In the genomic region with DNA sequence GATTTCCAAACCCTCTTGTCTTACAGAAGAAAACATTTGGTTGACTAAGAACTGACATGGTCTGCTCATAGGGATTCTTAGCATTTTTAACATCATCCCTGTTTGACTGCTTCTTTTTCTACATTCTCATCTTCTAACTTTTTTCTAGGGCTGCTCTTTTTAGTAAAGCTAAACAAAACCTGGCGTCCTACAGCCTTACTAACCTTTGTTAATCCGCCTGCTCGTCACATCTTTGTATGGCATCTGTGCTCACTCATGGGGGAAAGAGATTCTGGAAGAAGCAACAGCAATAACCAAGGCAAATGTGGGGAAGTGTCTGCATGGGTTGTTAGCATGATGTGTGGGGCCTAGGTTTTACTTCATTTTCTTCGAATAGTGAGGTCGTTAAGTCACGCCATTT, we compare ENCODE assay signal across 26 cellular contexts.
"Had no signal": no experiment of that assay in that cellular context is flagged by ENCODE, and none has a peak within 500 bp of the region (broad histone marks: within the 10 kb centered on the region; RNA-seq: fewer than 3 reads in every experiment).

No MANE protein-coding gene starts in this region.

- H3K27ac Mint-ChIP-seq: activated naive CD4-positive, alpha-beta T cell treated with anti-CD3 and anti-CD28 coated beads, Interleukin-2, amount 50 U/mL, for 72 hours; activated T-cell treated with anti-CD3 and anti-CD28 coated beads, Interleukin-2, amount 50 U/mL, for 24 hours; activated T-helper 17 cell treated with anti-CD3 and anti-CD28 coated beads, Interleukin-2, amount 50 U/mL, for 72 hours; memory B cell; nephron progenitor cell; stimulated activated naive B cell treated with anti-CD40 and anti-IgM and Interleukin-4, amounts not matched to agents 10 μg/mL and 1 μg/mL and 100 μg/mL, for 72 hours had no signal

- H3K4me3 Mint-ChIP-seq: activated T-cell treated with anti-CD3 and anti-CD28 coated beads, Interleukin-2, amount 50 U/mL, for 24 hours; activated T-helper 17 cell treated with anti-CD3 and anti-CD28 coated beads, Interleukin-2, amount 50 U/mL, for 72 hours; memory B cell; nephron progenitor cell; stimulated activated naive B cell treated with anti-CD40 and anti-IgM and Interleukin-4, amounts not matched to agents 10 μg/mL and 1 μg/mL and 100 μg/mL, for 72 hours had no signal

- H3K36me3 Mint-ChIP-seq: activated naive CD4-positive, alpha-beta T cell treated with anti-CD3 and anti-CD28 coated beads, Interleukin-2, amount 50 U/mL, for 72 hours had no signal

- H3K9me3 Mint-ChIP-seq: activated naive CD4-positive, alpha-beta T cell treated with anti-CD3 and anti-CD28 coated beads, Interleukin-2, amount 50 U/mL, for 72 hours; activated T-cell treated with anti-CD3 and anti-CD28 coated beads, Interleukin-2, amount 50 U/mL, for 24 hours; activated T-helper 17 cell treated with anti-CD3 and anti-CD28 coated beads, Interleukin-2, amount 50 U/mL, for 72 hours; memory B cell; nephron progenitor cell; stimulated activated naive B cell treated with anti-CD40 and anti-IgM and Interleukin-4, amounts not matched to agents 10 μg/mL and 1 μg/mL and 100 μg/mL, for 72 hours had no signal

- H3K27ac ChIP-seq: ascending aorta, sigmoid colon, thoracic aorta, upper lobe of left lung, WERI-Rb-1 had no signal

- DNase-seq: activated CD4-positive, alpha-beta T cell treated with anti-CD3 and anti-CD28 coated beads for 1 hour; activated T-cell treated with anti-CD3 and anti-CD28 coated beads, Interleukin-2, amount 50 U/mL, for 24 hours; cerebellar nuclear complex; effector memory CD4-positive, alpha-beta T cell; foreskin melanocyte; hippocampal formation; islet precursor cell; left cardiac atrium; nephron progenitor cell; occipital lobe; retina; sigmoid colon; SK-N-SH; stimulated activated CD4-positive, alpha-beta T cell treated with anti-CD3 and anti-CD28 coated beads, Interleukin-15, amount 100 ng/mL, for 24 hours; stimulated activated CD4-positive, alpha-beta T cell treated with anti-CD3 and anti-CD28 coated beads, Interleukin-2, amount 100 ng/mL, for 48 hours; stimulated activated CD8-positive, alpha-beta memory T cell treated with anti-CD3 and anti-CD28 coated beads, Interleukin-4, amount 100 ng/mL, for 48 hours; stimulated activated naive B cell treated with anti-CD40 and anti-IgM and Interleukin-4, amounts not matched to agents 10 μg/mL and 1 μg/mL and 100 μg/mL, for 72 hours; upper lobe of left lung; WERI-Rb-1 had no signal

- H3K4me1 ChIP-seq: ascending aorta had no signal

- H3K4me1 Mint-ChIP-seq: activated T-helper 17 cell treated with anti-CD3 and anti-CD28 coated beads, Interleukin-2, amount 50 U/mL, for 72 hours; memory B cell; nephron progenitor cell; stimulated activated naive B cell treated with anti-CD40 and anti-IgM and Interleukin-4, amounts not matched to agents 10 μg/mL and 1 μg/mL and 100 μg/mL, for 72 hours had no signal

- H3K27me3 Mint-ChIP-seq: activated T-cell treated with anti-CD3 and anti-CD28 coated beads, Interleukin-2, amount 50 U/mL, for 24 hours; activated T-helper 17 cell treated with anti-CD3 and anti-CD28 coated beads, Interleukin-2, amount 50 U/mL, for 72 hours; memory B cell; stimulated activated naive B cell treated with anti-CD40 and anti-IgM and Interleukin-4, amounts not matched to agents 10 μg/mL and 1 μg/mL and 100 μg/mL, for 72 hours had no signal

- H3K4me3 ChIP-seq: ascending aorta, sigmoid colon, smooth muscle cell, thoracic aorta, upper lobe of left lung had no signal

- H3K4me2 ChIP-seq: SK-N-SH, smooth muscle cell had no signal

- H3K27me3 ChIP-seq: ascending aorta, sigmoid colon, upper lobe of left lung had no signal

- H3K9me2 ChIP-seq: SK-N-SH had no signal

- ATAC-seq: activated naive CD4-positive, alpha-beta T cell treated with anti-CD3 and anti-CD28 coated beads, Interleukin-2, amount 50 U/mL, for 72 hours; activated T-helper 17 cell treated with anti-CD3 and anti-CD28 coated beads, Interleukin-2, amount 50 U/mL, for 72 hours; esophagus mucosa; left cardiac atrium; stimulated activated naive B cell treated with anti-CD40 and anti-IgM and Interleukin-4, amounts not matched to agents 10 μg/mL and 1 μg/mL and 100 μg/mL, for 72 hours had no signal
